In the genomic region with DNA sequence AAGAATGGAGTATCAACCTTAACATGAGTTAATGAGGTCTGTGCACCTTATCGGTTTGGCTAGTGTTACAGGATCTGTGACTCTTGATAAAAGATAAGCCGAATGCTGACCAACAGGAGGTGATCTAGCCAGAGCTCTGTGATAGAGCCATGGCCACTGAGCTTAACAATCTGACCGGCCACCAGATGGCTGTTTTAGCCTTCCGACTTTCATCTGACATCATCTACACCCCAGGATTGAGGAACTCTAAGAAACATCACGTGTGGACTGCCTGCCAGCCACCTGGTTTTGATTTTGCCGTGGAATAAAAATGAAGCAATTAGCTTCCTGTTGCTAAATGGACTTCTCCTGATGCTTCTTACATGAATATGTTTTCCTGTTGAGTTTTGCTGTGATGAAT, we compare ENCODE assay signal across 24 cellular contexts.
DNase-seq lines count a peak whose midpoint lies in the region; ATAC-seq, FAIRE-seq and TF ChIP-seq lines count a peak whose summit lies in the region.
"Had no signal": no experiment of that assay in that cellular context is flagged by ENCODE, and none has a peak within 500 bp of the region (broad histone marks: within the 10 kb centered on the region; RNA-seq: fewer than 3 reads in every experiment).

No MANE protein-coding gene starts in this region.

- H3K4me3 ChIP-seq in A549 (no peak overlapping the region), fibroblast of mammary gland (ENCODE audit: control insufficient read depth, low read depth, low read length) (no peak overlapping the region)
- H3K4me3 ChIP-seq: right atrium auricular region had no signal

- no peaks in the 10 kb centered on the region for H3K9me3 ChIP-seq in A549
- H3K9me3 ChIP-seq: neutrophil, right atrium auricular region had no signal

- WGBS in A549 (ENCODE audit: missing lambda C conversion rate): 58% methylated on average over 6 of the region's 6 CpGs

- no peaks in the 10 kb centered on the region for H3K9me3 Mint-ChIP-seq in activated CD8-positive, alpha-beta T cell treated with anti-CD3 and anti-CD28 coated beads for 36 hours
- H3K9me3 Mint-ChIP-seq: T-helper 1 cell treated with Interleukin-12 subunit alpha and Interleukin-12 subunit beta and Interleukin-4 antibody, amounts not matched to agents 30 μg/mL and 1 μg/mL, for 36 hours had no signal

- TF ChIP-seq POLR2A in A549 (IDR thresholded peaks at IDR 0.05; ENCODE audit: low read length): no peak

- no peaks in the 10 kb centered on the region for H3K4me1 Mint-ChIP-seq in activated CD8-positive, alpha-beta T cell treated with anti-CD3 and anti-CD28 coated beads for 36 hours (ENCODE audit: low read depth)
- H3K4me1 Mint-ChIP-seq: activated CD4-positive, alpha-beta T cell treated with anti-CD3 and anti-CD28 coated beads for 36 hours had no signal

- no peak overlapping the region for H3K4me2 ChIP-seq in A549

- intact Hi-C loops in activated CD8-positive, alpha-beta T cell treated with anti-CD3 and anti-CD28 coated beads for 36 hours (cut with micrococcal nuclease): no loop called here

- DNase-seq in A549 (ENCODE audit: low read depth in 1 of 2, low spot score in 1 of 2) (peak in 1 of 2 experiments; percentile 22), GM04504 (ENCODE audit: low read depth) (peak; percentile 24), RPMI8226 (peak; percentile 7), fibroblast of mammary gland (ENCODE audit: low read depth) (peak; percentile 59), NCI-H2081 treated with DMSO at 0.1 percent for 48 hours (lab: John Stamatoyannopoulos, UW) (no peak)
- no peak for DNase-seq in activated CD8-positive, alpha-beta T cell treated with anti-CD3 and anti-CD28 coated beads for 36 hours
- DNase-seq: activated CD4-positive, alpha-beta T cell treated with anti-CD3 and anti-CD28 coated beads for 36 hours; activated T-cell treated with anti-CD3 and anti-CD28 coated beads for 4 hours; AML-193; effector CD8-positive, alpha-beta T cell; NCI-H1694; NCI-H510A treated with DMSO at 0.1 percent for 48 hours; stimulated activated CD4-positive, alpha-beta T cell treated with anti-CD3 and anti-CD28 coated beads, Interleukin-2, amount 100 ng/mL, for 24 hours had no signal

- FAIRE-seq in A549 (lab: Jason Lieb, UNC): no peak
- FAIRE-seq: bronchial epithelial cell, D721Med, frontal cortex had no signal

- H3K27me3 Mint-ChIP-seq in activated CD8-positive, alpha-beta T cell treated with anti-CD3 and anti-CD28 coated beads for 36 hours: peaks cover 16% of the 10 kb centered on the region

- H3K4me3 Mint-ChIP-seq in activated CD8-positive, alpha-beta T cell treated with anti-CD3 and anti-CD28 coated beads for 36 hours: no peak overlapping the region
- H3K4me3 Mint-ChIP-seq: activated CD4-positive, alpha-beta T cell treated with anti-CD3 and anti-CD28 coated beads for 36 hours; activated naive CD8-positive, alpha-beta T cell; T-helper 1 cell treated with Interleukin-12 subunit alpha and Interleukin-12 subunit beta and Interleukin-4 antibody, amounts not matched to agents 30 μg/mL and 1 μg/mL, for 36 hours had no signal

- CTCF ChIA-PET in A549 (lab: Yijun Ruan, JAX): interaction anchor here (0.9 to 1.2 kb wide), 4 partner anchors 117 to 330 kb away, joined by 3 to 5 read pairs (median 4); no protein-coding TSS in a partner anchor
- CTCF ChIA-PET in activated CD8-positive, alpha-beta T cell treated with anti-CD3 and anti-CD28 coated beads for 36 hours (lab: Charles Lee): no interaction called here

- H3K27ac ChIP-seq in A549: no peak overlapping the region
- H3K27ac ChIP-seq: HL-60, neutrophil, right atrium auricular region, RWPE1 had no signal

- H3K27ac Mint-ChIP-seq in activated CD8-positive, alpha-beta T cell treated with anti-CD3 and anti-CD28 coated beads for 36 hours: no peak overlapping the region
- H3K27ac Mint-ChIP-seq: activated CD4-positive, alpha-beta T cell treated with anti-CD3 and anti-CD28 coated beads for 36 hours; activated naive CD8-positive, alpha-beta T cell; T-helper 1 cell treated with Interleukin-12 subunit alpha and Interleukin-12 subunit beta and Interleukin-4 antibody, amounts not matched to agents 30 μg/mL and 1 μg/mL, for 36 hours had no signal

- POLR2A ChIA-PET in A549 (lab: Yijun Ruan, JAX): no interaction called here
- POLR2A ChIA-PET in activated CD8-positive, alpha-beta T cell treated with anti-CD3 and anti-CD28 coated beads for 36 hours (lab: Charles Lee): no interaction called here

- H3K4me1 ChIP-seq in A549: peaks cover 14% of the 10 kb centered on the region; the same call in 2 of the 3 replicates
- H3K4me1 ChIP-seq: right atrium auricular region had no signal

- TF ChIP-seq EP300 in A549 (IDR thresholded peaks at IDR 0.05): no peak

- no peaks in the 10 kb centered on the region for H3K36me3 Mint-ChIP-seq in activated CD8-positive, alpha-beta T cell treated with anti-CD3 and anti-CD28 coated beads for 36 hours (ENCODE audit: low read depth)
- H3K36me3 Mint-ChIP-seq: activated naive CD8-positive, alpha-beta T cell had no signal

- TF ChIP-seq RAD21 in A549 (conservative IDR thresholded peaks at IDR 0.05 in 1 of 2, IDR thresholded peaks at IDR 0.05 in 1 of 2): no peak

- TF ChIP-seq CTCF in A549 (IDR thresholded peaks at IDR 0.05) (no peak), fibroblast of mammary gland (conservative IDR thresholded peaks at IDR 0.05; ENCODE audit: control insufficient read depth, insufficient read depth, low read depth, low read length) (no peak)
- TF ChIP-seq CTCF in activated CD8-positive, alpha-beta T cell treated with anti-CD3 and anti-CD28 coated beads for 36 hours (IDR thresholded peaks at IDR 0.05): no peak

- ATAC-seq in A549 (peak; percentile 38 to 69; a peak in 4 of 6 replicates), GM18498 (IDR thresholded peaks at IDR 0.05; ENCODE audit: unreplicated experiment) (no peak), GM18867 (IDR thresholded peaks at IDR 0.05; ENCODE audit: unreplicated experiment) (no peak)
- no peak for ATAC-seq in activated CD8-positive, alpha-beta T cell treated with anti-CD3 and anti-CD28 coated beads for 36 hours
- ATAC-seq: activated CD4-positive, alpha-beta T cell treated with anti-CD3 and anti-CD28 coated beads for 36 hours had no signal

TF ChIP-seq in A549, 52 proteins besides CTCF, POLR2A, EP300 and RAD21:
- TF ChIP-seq MAFK (IDR thresholded peaks at IDR 0.05; ENCODE audit: partially characterized antibody) (no peak), RFX5 (IDR thresholded peaks at IDR 0.05) (no peak), MAZ (IDR thresholded peaks at IDR 0.05; ENCODE audit: borderline replicate concordance, low read depth, low read length) (no peak), ESRRA (IDR thresholded peaks at IDR 0.05; ENCODE audit: borderline replicate concordance, low read length) (no peak), CBX8 (IDR thresholded peaks at IDR 0.05) (no peak)
- TF ChIP-seq, protein P1, sequence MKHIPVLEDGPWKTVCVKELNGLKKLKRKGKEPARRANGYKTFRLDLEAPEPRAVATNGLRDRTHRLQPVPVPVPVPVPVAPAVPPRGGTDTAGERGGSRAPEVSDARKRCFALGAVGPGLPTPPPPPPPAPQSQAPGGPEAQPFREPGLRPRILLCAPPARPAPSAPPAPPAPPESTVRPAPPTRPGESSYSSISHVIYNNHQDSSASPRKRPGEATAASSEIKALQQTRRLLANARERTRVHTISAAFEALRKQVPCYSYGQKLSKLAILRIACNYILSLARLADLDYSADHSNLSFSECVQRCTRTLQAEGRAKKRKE (CRISPR knock-in tag; IDR thresholded peaks at IDR 0.05; ENCODE audit: low read depth): no peak

Comparison
In these comparisons a context has a peak if more than half of its experiments do, and no peak if none do; other contexts are left out.
1. ATAC-seq: peak in A549 (2 of 2); none in GM18498 (single experiment), GM18867 (single experiment) and activated CD8-positive, alpha-beta T cell treated with anti-CD3 and anti-CD28 coated beads for 36 hours (single experiment).
2. DNase-seq: peak in GM04504 (single experiment), RPMI8226 (single experiment) and fibroblast of mammary gland (single experiment); none in NCI-H2081 treated with DMSO at 0.1 percent for 48 hours (single experiment) and activated CD8-positive, alpha-beta T cell treated with anti-CD3 and anti-CD28 coated beads for 36 hours (single experiment).